8 cellular contexts compared by ENCODE assay signal in genomic region chr14:50530794-50531193, GRCh38. TPM values are rescaled to one million over a fixed set of nuclear protein-coding genes. Genes with fewer than 3 reads are reported as not detected.
DNase-seq lines count a peak whose midpoint lies in the region; ATAC-seq, FAIRE-seq and TF ChIP-seq lines count a peak whose summit lies in the region.

No MANE protein-coding gene starts in this region.

- H3K27ac ChIP-seq in MM.1S (ENCODE audit: low read length) (no peak overlapping the region), H1 (ENCODE audit: low read depth, low read length) (no peak overlapping the region), osteoblast (ENCODE audit: low read depth, low read length) (peak overlapping the region; percentile 86)

- no peaks in the 10 kb centered on the region for H3K79me1 ChIP-seq in H1 (ENCODE audit: low read depth, low read length)

- H3K4me3 ChIP-seq in Caco-2 (ENCODE audit: low read depth, low read length) (peak overlapping the region; percentile 92), MM.1S (ENCODE audit: low read length) (0 out of 2 replicates have a peak overlapping the region, but pooled peaks have one; percentile 75), H1 (ENCODE audit: extremely low read depth in 1 of 4, insufficient read depth in 2 of 4, low read depth in 3 of 4, low read length in 4 of 4) (peak overlapping the region in 3 of 4 experiments; percentile 6 to 91 (median 75); a peak in 5 of 8 replicates), osteoblast (ENCODE audit: insufficient read depth, low read length) (peak overlapping the region; percentile 85)

- no peak overlapping the region for H4K91ac ChIP-seq in H1 (replicated peaks; ENCODE audit: insufficient read length, low read length)

- no peak overlapping the region for H2BK12ac ChIP-seq in H1 (ENCODE audit: low read depth, low read length)

- peaks cover 22% of the 10 kb centered on the region for H3K4me1 Mint-ChIP-seq in Caco-2 (ENCODE audit: low read depth, unreplicated experiment)

- intact Hi-C loops in Caco-2 (cut with micrococcal nuclease; ENCODE audit: unreplicated experiment), result loop anchor here (5.0 kb wide), 4 partner anchors 133 to 663 kb away; partner anchors contain the start of genes CDKL1 and VCPKMT
- intact Hi-C loops in left colon (cut with DNase I, micrococcal nuclease), result loop anchor here in 1 of 2 donors (10.0 kb wide), 1 partner anchor 216 kb away; the partner anchor contains the start of genes DMAC2L and L2HGDH

- no peak overlapping the region for H2BK120ac ChIP-seq in H1 (replicated peaks; ENCODE audit: low read depth, low read length)

- BruUV-seq in Caco-2 (replicated peaks; lab: Mats Ljungman, UMichigan), result no TSS peak

- in situ Hi-C loops in GM13977 (cut with MboI; ENCODE audit: low pct_unique_long_range_greater_than_20kb, low sequenced_read_pairs, unreplicated experiment), result loop anchor here (25.0 kb wide), 1 partner anchor 668 kb away; the partner anchor contains the start of gene NEMF

- TF ChIP-seq EP300 in H1 (IDR thresholded peaks at IDR 0.05; ENCODE audit: borderline replicate concordance in 1 of 2, low read depth in 2 of 2, low read length in 2 of 2), result no peak

- H4K20me1 ChIP-seq in MM.1S (ENCODE audit: insufficient read depth, low read length), result no peaks in the 10 kb centered on the region; the same call in 1 of the 2 replicates
- H4K20me1 ChIP-seq in H1 (replicated peaks in 1 of 2; ENCODE audit: control insufficient read depth in 1 of 2, insufficient read depth in 2 of 2, low read length in 2 of 2), result peaks cover 0 to 6% of the 10 kb centered on the region in 2 experiments
- H4K20me1 ChIP-seq in osteoblast (ENCODE audit: insufficient read depth, low read length), result peaks cover 7% of the 10 kb centered on the region

- no peaks in the 10 kb centered on the region for H3K27me3 ChIP-seq in Caco-2 (replicated peaks; ENCODE audit: control insufficient read depth, insufficient read depth, low read length)
- no peaks in the 10 kb centered on the region for H3K27me3 ChIP-seq in MM.1S (replicated peaks; ENCODE audit: insufficient read depth, low read length)
- no peaks in the 10 kb centered on the region for H3K27me3 ChIP-seq in H1 (replicated peaks in 1 of 4; ENCODE audit: control insufficient read depth in 3 of 4, extremely low read depth in 1 of 4, insufficient read depth in 3 of 4, low read length in 3 of 4)
- H3K27me3 ChIP-seq in osteoblast (ENCODE audit: insufficient read depth, low read length), result no peaks in the 10 kb centered on the region

- H3K9me3 ChIP-seq in Caco-2 (no peaks in the 10 kb centered on the region), MM.1S (replicated peaks; ENCODE audit: insufficient read depth, low read length) (no peaks in the 10 kb centered on the region), H1 (ENCODE audit: insufficient read depth in 2 of 2, low read depth in 1 of 2, low read length in 1 of 2) (no peaks in the 10 kb centered on the region), osteoblast (ENCODE audit: low read depth, low read length) (no peaks in the 10 kb centered on the region)

- H3K4ac ChIP-seq in H1 (replicated peaks; ENCODE audit: insufficient read length, low read depth, low read length), result no peak overlapping the region

- H2AFZ ChIP-seq in MM.1S (ENCODE audit: low read length) (no peak overlapping the region), H1 (ENCODE audit: low read length) (no peak overlapping the region), osteoblast (ENCODE audit: low read length) (no peak overlapping the region)

- no peak overlapping the region for H3K56ac ChIP-seq in H1 (replicated peaks; ENCODE audit: insufficient read length, low read depth, low read length)

- H3F3A ChIP-seq in MM.1S (ENCODE audit: insufficient read depth, low read length), result peaks cover 10% of the 10 kb centered on the region; the same call in 1 of the 2 replicates

- peaks cover 14% of the 10 kb centered on the region for H3K4me1 ChIP-seq in Caco-2
- H3K4me1 ChIP-seq in MM.1S (ENCODE audit: low read length), result 0 out of 2 replicates have a peak, but pooled peaks cover 4% of the 10 kb centered on the region
- peaks cover 0 to 6% (median 5%) of the 10 kb centered on the region in 4 experiments; a peak in 3 of 7 replicates for H3K4me1 ChIP-seq in H1 (replicated peaks in 1 of 4; ENCODE audit: control insufficient read depth in 3 of 4, insufficient read depth in 4 of 4, low read length in 3 of 4)
- H3K4me1 ChIP-seq in osteoblast (ENCODE audit: insufficient read depth, low read length), result peaks cover 33% of the 10 kb centered on the region

- no peak overlapping the region for H2AK5ac ChIP-seq in H1 (ENCODE audit: low read depth, low read length)

- H2BK5ac ChIP-seq in H1 (ENCODE audit: low read depth, low read length), result no peak overlapping the region

- no peak overlapping the region for H2BK20ac ChIP-seq in H1 (ENCODE audit: low read length)

- peaks cover under 1% of the 10 kb centered on the region for H3K27me3 Mint-ChIP-seq in Caco-2 (ENCODE audit: insufficient read depth, unreplicated experiment)

- WGBS in H1 (ENCODE audit: extremely low coverage in 1 of 2, insufficient coverage in 1 of 2, insufficient read length in 1 of 2, insufficient replicate concordance in 2 of 2, low coverage in 1 of 2, low lambda C conversion rate in 2 of 2, missing lambda C conversion rate in 1 of 2), 2 experiments, result 85% methylated on average over 5 of the region's 5 CpGs; no CpG with 5 or more reads in 1 of the 2 experiments

- H3K9ac ChIP-seq in MM.1S (ENCODE audit: low read length) (no peak overlapping the region), H1 (replicated peaks in 1 of 4; ENCODE audit: extremely low read depth in 1 of 4, low read depth in 3 of 4, low read length in 3 of 4) (no peak overlapping the region; a peak in 1 of 7 replicates)

- no peak overlapping the region for H3K27ac Mint-ChIP-seq in Caco-2 (ENCODE audit: unreplicated experiment)

- no peak for ATAC-seq in left colon
- no peak for ATAC-seq in HG03378 (IDR thresholded peaks at IDR 0.05; ENCODE audit: unreplicated experiment)

- H3K14ac ChIP-seq in H1 (ENCODE audit: insufficient read length), result no peak overlapping the region

- H3K36me3 ChIP-seq in Caco-2 (ENCODE audit: control insufficient read depth, insufficient read depth, low read length) (no peaks in the 10 kb centered on the region), MM.1S (replicated peaks; ENCODE audit: insufficient read depth, low read length) (no peaks in the 10 kb centered on the region), H1 (ENCODE audit: control insufficient read depth in 2 of 4, insufficient read depth in 4 of 4, low read length in 3 of 4) (no peaks in the 10 kb centered on the region; a peak in 1 of 8 replicates), osteoblast (ENCODE audit: insufficient read depth, low read length) (no peaks in the 10 kb centered on the region)

- POLR2A ChIA-PET in Caco-2 (lab: Charles Lee) (no interaction called here), H1 (lab: Charles Lee; ENCODE audit: partially characterized antibody) (interaction anchor here (1.4 to 1.7 kb wide), 2 partner anchors 134 to 218 kb away, joined by 7 to 10 read pairs; partner anchors contain the start of genes CDKL1, DMAC2L and L2HGDH)

- DNase-seq in Caco-2 (no peak), MM.1S (no peak), H1 (ENCODE audit: low read depth in 1 of 2, low spot score in 2 of 2) (no peak), osteoblast (ENCODE audit: insufficient read length, low spot score, missing footprints) (no peak), left colon (no peak), NCI-H748 treated with DMSO at 0.1 percent for 48 hours (lab: John Stamatoyannopoulos, UW) (no peak), GM13977 (ENCODE audit: low spot score) (no peak)

- H3K9me2 ChIP-seq in MM.1S (replicated peaks; ENCODE audit: insufficient read depth, low read length), result no peaks in the 10 kb centered on the region

- H3K23ac ChIP-seq in H1 (ENCODE audit: insufficient read length), result no peak overlapping the region

- H3K36me3 Mint-ChIP-seq in Caco-2 (ENCODE audit: insufficient read depth, unreplicated experiment), result peaks cover 4% of the 10 kb centered on the region

- TF ChIP-seq POLR2A in H1 (IDR thresholded peaks at IDR 0.05; ENCODE audit: control extremely low read depth in 1 of 2, low read depth in 2 of 2, low read length in 2 of 2), result no peak

- H4K8ac ChIP-seq in H1 (ENCODE audit: extremely low read depth, insufficient read depth, low read length), result no peak overlapping the region

- H3K23me2 ChIP-seq in H1 (ENCODE audit: low read depth, low read length), result peaks cover 11% of the 10 kb centered on the region

- no peak overlapping the region; the same call in 1 of the 2 replicates for H3K18ac ChIP-seq in H1 (ENCODE audit: extremely low read depth, low read length)

- FAIRE-seq in H1 (lab: Jason Lieb, UNC), result no peak

- TF ChIP-seq CTCF in Caco-2 (IDR thresholded peaks at IDR 0.05; ENCODE audit: insufficient read depth in 1 of 2, low read depth in 1 of 2, low read length in 1 of 2, severe bottlenecking in 1 of 2, unreplicated experiment in 1 of 2) (no peak), MM.1S (IDR thresholded peaks at IDR 0.05; ENCODE audit: low read length) (no peak), H1 (IDR thresholded peaks at IDR 0.05; ENCODE audit: control extremely low read depth in 1 of 3, insufficient read depth in 1 of 3, low read depth in 1 of 3, low read length in 3 of 3) (no peak), osteoblast (IDR thresholded peaks at IDR 0.05; ENCODE audit: extremely low read depth, low read depth, low read length) (no peak), GM13977 (IDR thresholded peaks at IDR 0.05; ENCODE audit: extremely low read depth, insufficient read depth, missing control alignments) (no peak)

- peak overlapping the region; percentile 66 for H3K4me2 ChIP-seq in MM.1S (ENCODE audit: low read depth, low read length)
- H3K4me2 ChIP-seq in H1 (ENCODE audit: insufficient read depth in 1 of 2, low read depth in 2 of 2, low read length in 2 of 2), result peak overlapping the region; percentile 77 to 88
- peak overlapping the region; percentile 87 for H3K4me2 ChIP-seq in osteoblast (ENCODE audit: insufficient read depth, low read length)

- H2BK15ac ChIP-seq in H1 (ENCODE audit: low read length), result no peak overlapping the region

- H3K4me3 Mint-ChIP-seq in Caco-2 (ENCODE audit: unreplicated experiment), result peak overlapping the region; percentile 82

- H3K79me2 ChIP-seq in MM.1S (ENCODE audit: low read length) (peaks cover 56% of the 10 kb centered on the region), H1 (ENCODE audit: control insufficient read depth in 1 of 2, insufficient read depth in 2 of 2, low read length in 2 of 2) (peaks cover 5 to 58% of the 10 kb centered on the region in 2 experiments), osteoblast (ENCODE audit: insufficient read depth, low read length) (peaks cover 67% of the 10 kb centered on the region)

- TF ChIP-seq RAD21 in H1 (IDR thresholded peaks at IDR 0.05 in 1 of 2, conservative IDR thresholded peaks at IDR 0.05 in 1 of 2; ENCODE audit: low read depth in 2 of 2, low read length in 2 of 2), result no peak

- H3K9me3 Mint-ChIP-seq in Caco-2 (ENCODE audit: unreplicated experiment), result no peaks in the 10 kb centered on the region

- CTCF ChIA-PET in Caco-2 (lab: Charles Lee) (no interaction called here), H1 (lab: Charles Lee; ENCODE audit: partially characterized antibody) (interaction anchor here (1.3 to 1.6 kb wide), 2 partner anchors 190 to 213 kb away, joined by 4 to 5 read pairs; no protein-coding TSS in a partner anchor)

- no peak overlapping the region for H4K5ac ChIP-seq in H1 (ENCODE audit: insufficient read length, low read depth, low read length)

RNA-seq across cellular contexts. Expression of gene MAP4K5, which starts 1.6 kb away (rescaled TPM):
- total RNA-seq in Caco-2 (2022) (48.4 and 48.6 TPM in 2 replicates), osteoblast (105 and 134 TPM in 2 replicates), left colon (10 to 100 TPM; 37.5 to 42.6 TPM)
- total RNA-seq in H1 (2021; fragmentation: NEBNext Ultra II Directional; extraction: Animal tissue kit (Norgen Biotek cat#: 25700)), result 34.5 and 35.3 TPM in 2 replicates
- polyA plus RNA-seq in H1 (2011; rRNA removed), result 7.6 and 9.2 TPM in 2 replicates
- polyA plus RNA-seq in H1 (2011; cell fraction: cytosol; rRNA removed), result 12.8 TPM
- polyA plus RNA-seq in H1 (2011; cell fraction: nucleus; rRNA removed), result 20.2 TPM
- 9.0 to 16.8 TPM (median 12.9 TPM) in 4 replicates for polyA plus RNA-seq in H1 (2012, experiment 1 of 2)
- polyA plus RNA-seq in H1 (2012, experiment 2 of 2), result 0.92 TPM
- 19.2 TPM for polyA plus RNA-seq in H1 (2013, experiment 1 of 2)
- 18.2 TPM for polyA plus RNA-seq in H1 (2013, experiment 2 of 2)
- 9.2 and 12.0 TPM in 2 replicates for polyA minus RNA-seq in H1 (2011; rRNA and poly(A)+ RNA removed)
- 13.9 TPM for polyA minus RNA-seq in H1 (2011; cell fraction: cytosol; rRNA and poly(A)+ RNA removed)
- 43.1 TPM for polyA minus RNA-seq in H1 (2011; cell fraction: nucleus; rRNA and poly(A)+ RNA removed)

RNA-seq across cellular contexts. Expression of gene ATL1, which starts 29.2 kb away (rescaled TPM):
- total RNA-seq in Caco-2 (2022) (1.1 and 1.2 TPM in 2 replicates), osteoblast (6.5 and 8.5 TPM in 2 replicates), left colon (10 to 100 TPM; 12.0 to 12.6 TPM)
- total RNA-seq in H1 (2021; fragmentation: NEBNext Ultra II Directional; extraction: Animal tissue kit (Norgen Biotek cat#: 25700)), result 4.2 and 5.9 TPM in 2 replicates
- polyA plus RNA-seq in H1 (2011; rRNA removed), result 2.1 and 4.0 TPM in 2 replicates
- polyA plus RNA-seq in H1 (2011; cell fraction: cytosol; rRNA removed), result 4.3 TPM
- 3.4 TPM for polyA plus RNA-seq in H1 (2011; cell fraction: nucleus; rRNA removed)
- polyA plus RNA-seq in H1 (2012, experiment 1 of 2), result 3.9 to 5.0 TPM (median 4.6 TPM) in 4 replicates
- polyA plus RNA-seq in H1 (2012, experiment 2 of 2), result 0.38 TPM
- 4.5 TPM for polyA plus RNA-seq in H1 (2013, experiment 1 of 2)
- polyA plus RNA-seq in H1 (2013, experiment 2 of 2), result 5.7 TPM
- polyA minus RNA-seq in H1 (2011; rRNA and poly(A)+ RNA removed), result 6.0 and 7.2 TPM in 2 replicates
- polyA minus RNA-seq in H1 (2011; cell fraction: cytosol; rRNA and poly(A)+ RNA removed), result 6.2 TPM
- polyA minus RNA-seq in H1 (2011; cell fraction: nucleus; rRNA and poly(A)+ RNA removed), result 8.5 TPM
